7 cellular contexts compared by ENCODE assay signal in genomic region chr6:107488875-107489635, GRCh38. TPM values are rescaled to one million over a fixed set of nuclear protein-coding genes. Genes with fewer than 3 reads are reported as not detected.
DNase-seq lines count a peak whose midpoint lies in the region; ATAC-seq, FAIRE-seq and TF ChIP-seq lines count a peak whose summit lies in the region.

No MANE protein-coding gene starts in this region.

- peak overlapping the region in 1 of 2 donors; percentile 75 for H3K27ac Mint-ChIP-seq in natural killer cell

- no peak for FAIRE-seq in GM12892 (lab: Jason Lieb, UNC)

- no peaks in the 10 kb centered on the region for H3K9me2 ChIP-seq in MM.1S (replicated peaks; ENCODE audit: insufficient read depth, low read length)

- no peaks in the 10 kb centered on the region for H3K9me3 ChIP-seq in MM.1S (replicated peaks; ENCODE audit: insufficient read depth, low read length)

- H3K4me3 ChIP-seq in MM.1S (ENCODE audit: low read length) = peak overlapping the region; percentile 67

- H3K9ac ChIP-seq in MM.1S (ENCODE audit: low read length) = no peak overlapping the region

- H3K36me3 ChIP-seq in MM.1S (replicated peaks; ENCODE audit: insufficient read depth, low read length) = no peaks in the 10 kb centered on the region

- no peak for TF ChIP-seq POLR2A in GM12892 (IDR thresholded peaks at IDR 0.05; ENCODE audit: low read depth, low read length)

- H3K27me3 Mint-ChIP-seq in natural killer cell (ENCODE audit: low read depth in 2 of 2) = peaks cover 39 to 41% of the 10 kb centered on the region in 2 donors

- intact Hi-C loops in natural killer cell (cut with micrococcal nuclease) = no loop called here

- peaks cover 41% of the 10 kb centered on the region for H3K27me3 ChIP-seq in MM.1S (replicated peaks; ENCODE audit: insufficient read depth, low read length)

- H3F3A ChIP-seq in MM.1S (ENCODE audit: insufficient read depth, low read length) = no peaks in the 10 kb centered on the region

- peak overlapping the region; percentile 87 for H2AFZ ChIP-seq in MM.1S (ENCODE audit: low read length)

- peak in 1 of 3 donors; percentile 5 for ATAC-seq in natural killer cell

- DNase-seq in GM12892 (ENCODE audit: insufficient read length) (peak; percentile 27), MM.1S (no peak), fibroblast of peridontal ligament (ENCODE audit: extremely low read depth) (peak; percentile 30), natural killer cell (no peak), ureter (ENCODE audit: low spot score) (peak; percentile 54), NCI-H2196 (lab: John Stamatoyannopoulos, UW; ENCODE audit: unreplicated experiment) (no peak)
- DNase-seq in activated CD8-positive, alpha-beta memory T cell treated with anti-CD3 and anti-CD28 coated beads, Interleukin-2, amount 50 U/mL, for 4 hours = peak; percentile 24

- H3K4me3 Mint-ChIP-seq in natural killer cell = peak overlapping the region; percentile 83

- H3K4me1 Mint-ChIP-seq in natural killer cell = peaks cover 28 to 29% of the 10 kb centered on the region in 2 donors

- H4K20me1 ChIP-seq in MM.1S (ENCODE audit: insufficient read depth, low read length) = no peaks in the 10 kb centered on the region

- no peaks in the 10 kb centered on the region for H3K9me3 Mint-ChIP-seq in natural killer cell

- no peaks in the 10 kb centered on the region for H3K36me3 Mint-ChIP-seq in natural killer cell

- H3K4me2 ChIP-seq in MM.1S (ENCODE audit: low read depth, low read length) = peak overlapping the region; percentile 98

- TF ChIP-seq CTCF in MM.1S (IDR thresholded peaks at IDR 0.05; ENCODE audit: low read length) (no peak), natural killer cell (IDR thresholded peaks at IDR 0.05) (no peak)

- H3K79me2 ChIP-seq in MM.1S (ENCODE audit: low read length) = no peaks in the 10 kb centered on the region

- no peaks in the 10 kb centered on the region for H3K4me1 ChIP-seq in MM.1S (ENCODE audit: low read length)

- H3K27ac ChIP-seq in MM.1S (ENCODE audit: low read length) = no peak overlapping the region

RNA-seq across cellular contexts. Expression of gene SOBP, which starts 0.9 kb away (rescaled TPM):
- polyA plus RNA-seq in GM12892 (2012; ENCODE audit: missing spikeins) = 0.19 TPM
- under 1 TPM in 2 of 3 donors, not detected in 1; 0.16 TPM for total RNA-seq in natural killer cell
- 12.6 TPM for total RNA-seq in ureter

RNA-seq across cellular contexts. Expression of gene PDSS2, which starts 29.7 kb away (rescaled TPM):
- 7.9 TPM for polyA plus RNA-seq in GM12892 (2012; ENCODE audit: missing spikeins)
- total RNA-seq in natural killer cell (10 to 100 TPM; 11.2 to 15.5 (median 14.2) TPM), ureter (17.4 TPM)

Comparison
In these comparisons a context has a peak if more than half of its experiments do, and no peak if none do; other contexts are left out.
1. DNase-seq: peak in GM12892 (single experiment), activated CD8-positive, alpha-beta memory T cell treated with anti-CD3 and anti-CD28 coated beads, Interleukin-2, amount 50 U/mL, for 4 hours (single experiment), fibroblast of peridontal ligament (single experiment) and ureter (single experiment); none in MM.1S (single experiment), natural killer cell (single experiment) and NCI-H2196 (single experiment).
2. RNA of gene SOBP, which starts 0.9 kb away (total RNA-seq): 12.6 TPM in ureter (single experiment); 0.16 TPM in natural killer cell; every median in the first group is over 10 times any median in the second.